Comparison of ENCODE assay signal across 9 cellular contexts in genomic region chr12:6771509-6772330, GRCh38. TPM values are rescaled to one million over a fixed set of nuclear protein-coding genes. Genes with fewer than 3 reads are reported as not detected.
DNase-seq lines count a peak whose midpoint lies in the region; ATAC-seq, FAIRE-seq and TF ChIP-seq lines count a peak whose summit lies in the region.
"Had no signal": no experiment of that assay in that cellular context is flagged by ENCODE, and none has a peak within 500 bp of the region (broad histone marks: within the 10 kb centered on the region; RNA-seq: fewer than 3 reads in every experiment).

No MANE protein-coding gene starts in this region.

- H3K36me3 Mint-ChIP-seq in MCF 10A (ENCODE audit: insufficient read depth, unreplicated experiment): peaks cover 15% of the 10 kb centered on the region
- peaks cover 24% of the 10 kb centered on the region for H3K36me3 Mint-ChIP-seq in activated naive CD8-positive, alpha-beta T cell treated with anti-CD3 and anti-CD28 coated beads, Interleukin-2, amount 10 ng/mL, durations not matched to agents 7 days and 5 days
- H3K36me3 Mint-ChIP-seq in naive thymus-derived CD4-positive, alpha-beta T cell: peaks cover 0 to 18% (median 0%) of the 10 kb centered on the region in 5 donors

- H3K27me3 Mint-ChIP-seq in MCF 10A (ENCODE audit: insufficient read depth, unreplicated experiment): no peaks in the 10 kb centered on the region
- H3K27me3 Mint-ChIP-seq in activated naive CD8-positive, alpha-beta T cell treated with anti-CD3 and anti-CD28 coated beads, Interleukin-2, amount 10 ng/mL, durations not matched to agents 7 days and 5 days: peaks cover 12% of the 10 kb centered on the region
- H3K27me3 Mint-ChIP-seq in naive thymus-derived CD4-positive, alpha-beta T cell: peaks cover 0 to 60% (median 17%) of the 10 kb centered on the region in 5 donors

- CTCF ChIA-PET in MCF 10A (lab: Yijun Ruan, JAX): interaction anchor here (0.6 to 7.8 kb wide), 5 partner anchors 9 to 53 kb away, joined by 3 to 174 read pairs (median 4); partner anchors contain the start of gene MLF2
- CTCF ChIA-PET in mammary epithelial cell (lab: Charles Lee; ENCODE audit: low non-redundant PET): no interaction called here
- CTCF ChIA-PET in naive thymus-derived CD4-positive, alpha-beta T cell (lab: Charles Lee): interaction anchor here (0.7 to 3.1 kb wide), 8 partner anchors 8 to 51 kb away, joined by 3 to 14 read pairs (median 4); partner anchors contain the start of genes CD4 and MLF2

- no peak overlapping the region for H2AFZ ChIP-seq in mammary epithelial cell (ENCODE audit: low read depth, low read length)

- intact Hi-C loops in MCF 10A (cut with micrococcal nuclease) (no loop called here), mammary epithelial cell (cut with micrococcal nuclease) (no loop called here)
- intact Hi-C loops in naive thymus-derived CD4-positive, alpha-beta T cell (cut with micrococcal nuclease): loop anchor here (1.0 to 2.0 kb wide), 3 partner anchors 7 to 17 kb away; partner anchors contain the start of gene CD4 (in 1 of the 2)

- TF ChIP-seq CTCF in MCF 10A (IDR thresholded peaks at IDR 0.05; ENCODE audit: unreplicated experiment) (no peak), mammary epithelial cell (conservative IDR thresholded peaks at IDR 0.05 in 1 of 2, IDR thresholded peaks at IDR 0.05 in 1 of 2; ENCODE audit: extremely low read depth in 1 of 2, insufficient read depth in 1 of 2, low read depth in 1 of 2, low read length in 2 of 2) (no peak)

- BruUV-seq in MCF 10A (replicated peaks; lab: Mats Ljungman, UMichigan) (no TSS peak), mammary epithelial cell (replicated peaks; lab: Mats Ljungman, UMichigan) (no TSS peak)

- in situ Hi-C loops in mammary epithelial cell (cut with MboI; ENCODE audit: low sequenced_read_pairs in 2 of 2): no loop called here

- no peaks in the 10 kb centered on the region for H3K9me3 Mint-ChIP-seq in MCF 10A (ENCODE audit: unreplicated experiment)
- no peaks in the 10 kb centered on the region for H3K9me3 Mint-ChIP-seq in activated naive CD8-positive, alpha-beta T cell treated with anti-CD3 and anti-CD28 coated beads, Interleukin-2, amount 10 ng/mL, durations not matched to agents 7 days and 5 days
- peaks cover 0 to 1% (median 0%) of the 10 kb centered on the region in 11 donors for H3K9me3 Mint-ChIP-seq in naive thymus-derived CD4-positive, alpha-beta T cell

- H3K4me3 ChIP-seq in mammary epithelial cell (replicated peaks in 1 of 3; ENCODE audit: insufficient read depth in 1 of 3, low read depth in 2 of 3, low read length in 3 of 3) (no peak overlapping the region), SJCRH30 (no peak overlapping the region)
- no peak overlapping the region for H3K4me3 ChIP-seq in naive thymus-derived CD4-positive, alpha-beta T cell (ENCODE audit: low read length)

- ATAC-seq in activated naive CD8-positive, alpha-beta T cell treated with anti-CD3 and anti-CD28 coated beads, Interleukin-2, amount 10 ng/mL, durations not matched to agents 7 days and 5 days (ENCODE audit: low read depth): no peak
- ATAC-seq in naive thymus-derived CD4-positive, alpha-beta T cell: no peak
- ATAC-seq in GM18870 (IDR thresholded peaks at IDR 0.05; ENCODE audit: unreplicated experiment): no peak
- no peak for ATAC-seq in HG03457 (IDR thresholded peaks at IDR 0.05; ENCODE audit: unreplicated experiment)

- POLR2A ChIA-PET in MCF 10A (lab: Yijun Ruan, JAX): interaction anchor here (1.0 to 1.7 kb wide), 2 partner anchors 18 to 79 kb away, joined by 5 to 13 read pairs; partner anchors contain the start of genes CDCA3 and MLF2
- POLR2A ChIA-PET in activated naive CD8-positive, alpha-beta T cell treated with anti-CD3 and anti-CD28 coated beads, Interleukin-2, amount 10 ng/mL, durations not matched to agents 7 days and 5 days (lab: Charles Lee): interaction anchor here (0.6 to 2.2 kb wide), 7 partner anchors 10 to 163 kb away, joined by 3 to 9 read pairs (median 3); partner anchors contain the start of genes COPS7A, MLF2 and ZNF384
- POLR2A ChIA-PET in naive thymus-derived CD4-positive, alpha-beta T cell (lab: Charles Lee): interaction anchor here (0.7 to 2.7 kb wide), 7 partner anchors 8 to 167 kb away, joined by 3 to 14 read pairs (median 4); partner anchors contain the start of gene MLF2

- no peak overlapping the region for H3K4me3 Mint-ChIP-seq in MCF 10A (ENCODE audit: unreplicated experiment)
- peak overlapping the region; percentile 88 for H3K4me3 Mint-ChIP-seq in activated naive CD8-positive, alpha-beta T cell treated with anti-CD3 and anti-CD28 coated beads, Interleukin-2, amount 10 ng/mL, durations not matched to agents 7 days and 5 days
- peak overlapping the region; percentile 51 to 87 (median 71) for H3K4me3 Mint-ChIP-seq in naive thymus-derived CD4-positive, alpha-beta T cell

- H3K27ac ChIP-seq in mammary epithelial cell (ENCODE audit: insufficient read depth, low read depth, low read length) (no peak overlapping the region), SJCRH30 (no peak overlapping the region)
- H3K27ac ChIP-seq in naive thymus-derived CD4-positive, alpha-beta T cell (ENCODE audit: low read depth, low read length): peak overlapping the region; percentile 46

- DNase-seq in MCF 10A (ENCODE audit: unreplicated experiment) (peak; percentile 53), mammary epithelial cell (no peak), urothelium cell line (ENCODE audit: low spot score) (no peak), SJCRH30 (no peak)
- no peak for DNase-seq in activated naive CD8-positive, alpha-beta T cell treated with anti-CD3 and anti-CD28 coated beads, Interleukin-2, amount 10 ng/mL, durations not matched to agents 7 days and 5 days
- DNase-seq in naive thymus-derived CD4-positive, alpha-beta T cell: no peak
- DNase-seq: NCI-H2029 had no signal

- peaks cover 28% of the 10 kb centered on the region for H3K79me2 ChIP-seq in mammary epithelial cell (ENCODE audit: insufficient read depth, low read length)

- peaks cover 43% of the 10 kb centered on the region for H3K4me1 Mint-ChIP-seq in MCF 10A (ENCODE audit: insufficient read depth, unreplicated experiment)
- peaks cover 56% of the 10 kb centered on the region for H3K4me1 Mint-ChIP-seq in activated naive CD8-positive, alpha-beta T cell treated with anti-CD3 and anti-CD28 coated beads, Interleukin-2, amount 10 ng/mL, durations not matched to agents 7 days and 5 days
- peaks cover 32 to 78% (median 45%) of the 10 kb centered on the region in 7 donors for H3K4me1 Mint-ChIP-seq in naive thymus-derived CD4-positive, alpha-beta T cell

- H4K20me1 ChIP-seq in mammary epithelial cell (ENCODE audit: insufficient read depth, low read length): no peaks in the 10 kb centered on the region

- H3K36me3 ChIP-seq in mammary epithelial cell (ENCODE audit: insufficient read depth, low read length): peaks cover 10% of the 10 kb centered on the region
- no peaks in the 10 kb centered on the region for H3K36me3 ChIP-seq in naive thymus-derived CD4-positive, alpha-beta T cell (ENCODE audit: control insufficient read depth in 2 of 3, insufficient read depth in 3 of 3, low read length in 3 of 3)
- no peaks in the 10 kb centered on the region for H3K36me3 ChIP-seq in SJCRH30

- H3K4me1 ChIP-seq in mammary epithelial cell (ENCODE audit: insufficient read depth, low read length) (peaks cover 7% of the 10 kb centered on the region), SJCRH30 (peaks cover 8% of the 10 kb centered on the region; the same call in 1 of the 2 replicates)
- H3K4me1 ChIP-seq in naive thymus-derived CD4-positive, alpha-beta T cell (ENCODE audit: control insufficient read depth in 2 of 2, insufficient read depth in 2 of 2, low read length in 2 of 2): peaks cover 18 to 35% of the 10 kb centered on the region in 2 donors

- WGBS in mammary epithelial cell (ENCODE audit: low coverage, missing lambda C conversion rate): 85% methylated on average over 10 of the region's 12 CpGs

- no peak overlapping the region for H3K9ac ChIP-seq in mammary epithelial cell (ENCODE audit: insufficient read depth, low read length)

- no peaks in the 10 kb centered on the region for H3K9me3 ChIP-seq in mammary epithelial cell (replicated peaks; ENCODE audit: insufficient read depth, low read length)
- no peaks in the 10 kb centered on the region for H3K9me3 ChIP-seq in naive thymus-derived CD4-positive, alpha-beta T cell (ENCODE audit: control insufficient read depth in 2 of 3, low read length in 3 of 3)
- H3K9me3 ChIP-seq in SJCRH30 (replicated peaks): no peaks in the 10 kb centered on the region

- no peak overlapping the region for H3K27ac Mint-ChIP-seq in MCF 10A (ENCODE audit: low read depth, unreplicated experiment)
- H3K27ac Mint-ChIP-seq in activated naive CD8-positive, alpha-beta T cell treated with anti-CD3 and anti-CD28 coated beads, Interleukin-2, amount 10 ng/mL, durations not matched to agents 7 days and 5 days: peak overlapping the region; percentile 98
- peak overlapping the region in 5 of 9 donors; percentile 4 to 91 (median 65) for H3K27ac Mint-ChIP-seq in naive thymus-derived CD4-positive, alpha-beta T cell

- no peak overlapping the region for H3K4me2 ChIP-seq in mammary epithelial cell (ENCODE audit: insufficient read depth, low read depth, low read length)

- dilution Hi-C loops in mammary epithelial cell (cut with HindIII; ENCODE audit: low sequenced_read_pairs): loop anchor here (5.0 kb wide), 2 partner anchors 79 to 86 kb away; no protein-coding TSS in a partner anchor

- H3K27me3 ChIP-seq in mammary epithelial cell (ENCODE audit: insufficient read depth, low read length): no peaks in the 10 kb centered on the region
- no peaks in the 10 kb centered on the region for H3K27me3 ChIP-seq in naive thymus-derived CD4-positive, alpha-beta T cell (ENCODE audit: control insufficient read depth in 2 of 2, insufficient read depth in 2 of 2, low read length in 2 of 2)
- no peaks in the 10 kb centered on the region for H3K27me3 ChIP-seq in SJCRH30

- peak; percentile 42 for FAIRE-seq in urothelium cell line (lab: Jason Lieb, UNC)

RNA-seq across cellular contexts. Expression of gene LAG3, which starts 0.6 kb away (rescaled TPM):
- total RNA-seq in MCF 10A (2022) (0.58 and 1.0 TPM in 2 replicates), mammary epithelial cell (1 to 10 TPM in 1 of 2 donors, under 1 TPM in 1; 0.67 to 1.3 TPM)
- polyA plus RNA-seq in mammary epithelial cell: 0.33 TPM
- polyA minus RNA-seq in mammary epithelial cell: not detected
- 10 to 100 TPM; 46.6 to 52.1 TPM for total RNA-seq in activated naive CD8-positive, alpha-beta T cell treated with anti-CD3 and anti-CD28 coated beads, Interleukin-2, amount 10 ng/mL, durations not matched to agents 7 days and 5 days
- total RNA-seq in naive thymus-derived CD4-positive, alpha-beta T cell: 10 to 100 TPM in 1 of 5 experiments, 1 to 10 TPM in 2, under 1 TPM in 2; 0.64 to 46.5 (median 1.7) TPM
- polyA plus RNA-seq in naive thymus-derived CD4-positive, alpha-beta T cell: under 1 TPM; 0.26 to 0.69 TPM
- 0.16 TPM in 1 of 2 replicates, not detected in the other for total RNA-seq in SJCRH30 (2014; rRNA removed; shearing (Covaris generic))

RNA-seq across cellular contexts. Expression of gene PTMS, which starts 5.6 kb away (rescaled TPM):
- total RNA-seq in MCF 10A (2022) (242 and 284 TPM in 2 replicates), mammary epithelial cell (100 to 1,000 TPM in 1 of 2 donors, 10 to 100 TPM in 1; 56.5 to 365 TPM)
- polyA plus RNA-seq in mammary epithelial cell: 199 TPM
- 356 TPM for polyA minus RNA-seq in mammary epithelial cell
- total RNA-seq in activated naive CD8-positive, alpha-beta T cell treated with anti-CD3 and anti-CD28 coated beads, Interleukin-2, amount 10 ng/mL, durations not matched to agents 7 days and 5 days: 10 to 100 TPM; 36.2 to 43.5 TPM
- 100 to 1,000 TPM in 1 of 5 experiments, 10 to 100 TPM in 1, 1 to 10 TPM in 3; 1.4 to 125 (median 3.5) TPM for total RNA-seq in naive thymus-derived CD4-positive, alpha-beta T cell
- not detected for polyA plus RNA-seq in naive thymus-derived CD4-positive, alpha-beta T cell
- total RNA-seq in SJCRH30 (2014; rRNA removed; shearing (Covaris generic)): 84.2 and 89.9 TPM in 2 replicates

RNA-seq across cellular contexts. Expression of gene CD4, which starts 17.6 kb away (rescaled TPM):
- total RNA-seq in MCF 10A (2022): not detected in 2 replicates
- 1 to 10 TPM in 1 of 2 donors, under 1 TPM in 1; 0.17 to 1.8 TPM for total RNA-seq in mammary epithelial cell
- polyA plus RNA-seq in mammary epithelial cell: 0.60 TPM
- not detected for polyA minus RNA-seq in mammary epithelial cell
- 1 to 10 TPM; 2.6 to 3.0 TPM for total RNA-seq in activated naive CD8-positive, alpha-beta T cell treated with anti-CD3 and anti-CD28 coated beads, Interleukin-2, amount 10 ng/mL, durations not matched to agents 7 days and 5 days
- total RNA-seq in naive thymus-derived CD4-positive, alpha-beta T cell: 100 to 1,000 TPM; 164 to 267 (median 246) TPM
- 100 to 1,000 TPM; 364 to 576 TPM for polyA plus RNA-seq in naive thymus-derived CD4-positive, alpha-beta T cell
- not detected in 2 replicates for total RNA-seq in SJCRH30 (2014; rRNA removed; shearing (Covaris generic))

RNA-seq across cellular contexts. Expression of gene MLF2, which starts 18.8 kb away (rescaled TPM):
- 151 and 162 TPM in 2 replicates for total RNA-seq in MCF 10A (2022)
- total RNA-seq in mammary epithelial cell: 100 to 1,000 TPM; 233 to 294 TPM
- polyA plus RNA-seq in mammary epithelial cell: 425 TPM
- polyA minus RNA-seq in mammary epithelial cell: 387 TPM
- total RNA-seq in activated naive CD8-positive, alpha-beta T cell treated with anti-CD3 and anti-CD28 coated beads, Interleukin-2, amount 10 ng/mL, durations not matched to agents 7 days and 5 days: 100 to 1,000 TPM; 108 to 118 TPM
- total RNA-seq in naive thymus-derived CD4-positive, alpha-beta T cell: 100 to 1,000 TPM in 3 of 5 experiments, 10 to 100 TPM in 2; 84.6 to 141 (median 117) TPM
- 100 to 1,000 TPM; 122 to 134 TPM for polyA plus RNA-seq in naive thymus-derived CD4-positive, alpha-beta T cell
- total RNA-seq in SJCRH30 (2014; rRNA removed; shearing (Covaris generic)): 161 and 175 TPM in 2 replicates

RNA-seq across cellular contexts. Expression of gene COPS7A, which starts 47.9 kb away (rescaled TPM):
- 55.5 and 61.3 TPM in 2 replicates for total RNA-seq in MCF 10A (2022)
- total RNA-seq in mammary epithelial cell: 10 to 100 TPM; 54.2 to 57.2 TPM
- 96.9 TPM for polyA plus RNA-seq in mammary epithelial cell
- 48.0 TPM for polyA minus RNA-seq in mammary epithelial cell
- total RNA-seq in activated naive CD8-positive, alpha-beta T cell treated with anti-CD3 and anti-CD28 coated beads, Interleukin-2, amount 10 ng/mL, durations not matched to agents 7 days and 5 days: 10 to 100 TPM; 29.8 to 35.6 TPM
- 10 to 100 TPM; 21.9 to 38.7 (median 30.1) TPM for total RNA-seq in naive thymus-derived CD4-positive, alpha-beta T cell
- 10 to 100 TPM; 43.0 to 48.0 TPM for polyA plus RNA-seq in naive thymus-derived CD4-positive, alpha-beta T cell
- total RNA-seq in SJCRH30 (2014; rRNA removed; shearing (Covaris generic)): 34.1 and 35.9 TPM in 2 replicates

Comparison
In these comparisons a context has a peak if more than half of its experiments do, and no peak if none do; other contexts are left out.
1. RNA of gene CD4, which starts 17.6 kb away (total RNA-seq): 164 to 267 TPM in naive thymus-derived CD4-positive, alpha-beta T cell; 2.6 to 3.0 TPM in activated naive CD8-positive, alpha-beta T cell treated with anti-CD3 and anti-CD28 coated beads, Interleukin-2, amount 10 ng/mL, durations not matched to agents 7 days and 5 days, 0.17 to 1.8 TPM in mammary epithelial cell, not detected in MCF 10A and not detected in SJCRH30; every median in the first group is over 10 times any median in the second.
2. intact Hi-C loops: an anchor here in naive thymus-derived CD4-positive, alpha-beta T cell (1.0 to 2.0 kb wide); none called in MCF 10A and mammary epithelial cell.